1 cellular context compared by ENCODE assay signal in the genomic region with DNA sequence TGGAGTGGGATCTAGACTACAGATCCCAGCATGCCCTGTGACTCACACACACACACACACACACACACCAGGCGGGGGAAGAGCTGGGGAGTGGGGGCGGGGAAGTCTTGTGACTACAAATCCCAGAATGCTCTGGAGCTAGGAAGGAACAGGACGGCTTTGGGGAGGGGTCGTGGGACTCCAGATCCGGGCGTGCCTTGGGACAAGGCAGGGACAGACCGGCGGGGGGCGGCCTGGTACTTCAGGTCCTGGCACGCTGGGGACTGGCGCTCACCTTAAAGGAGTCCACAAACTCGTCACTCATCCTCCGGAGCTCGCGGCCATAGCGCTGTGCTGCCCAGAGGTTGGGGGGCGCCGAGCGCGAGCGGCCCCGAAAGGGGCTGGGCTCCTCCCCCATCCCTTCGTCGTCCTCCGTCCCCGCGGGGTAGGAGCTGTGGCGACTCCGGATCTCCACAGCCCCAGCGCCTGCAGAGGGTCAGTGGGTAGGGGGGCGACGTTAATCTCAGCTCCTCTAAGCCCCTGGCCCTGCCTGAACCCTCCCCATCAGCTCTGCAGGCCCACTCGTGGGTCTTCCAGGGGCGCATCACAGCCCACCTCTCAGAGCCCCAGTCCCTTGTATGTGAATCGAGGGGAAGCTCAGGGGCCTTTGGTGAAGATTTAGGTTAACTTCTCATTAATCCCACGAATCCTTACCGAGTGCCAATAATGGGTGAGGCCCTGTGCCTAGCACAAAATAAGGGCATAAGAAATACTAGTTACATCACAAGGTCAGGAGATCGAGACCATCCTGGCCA.
TF ChIP-seq lines count a peak whose summit lies in the region.

No MANE protein-coding gene starts in this region.

TF ChIP-seq in H1, 55 proteins besides CTCF, POLR2A, EP300 and RAD21:
- TF ChIP-seq GABPA (IDR thresholded peaks at IDR 0.05; ENCODE audit: borderline replicate concordance, insufficient read depth, low read length) (0 out of 2 replicates have a peak, but pooled peaks have one; percentile 30), SIN3A (conservative IDR thresholded peaks at IDR 0.05 in 1 of 2, IDR thresholded peaks at IDR 0.05 in 1 of 2; ENCODE audit: low read depth in 1 of 2, low read length in 2 of 2) (peak in 1 of 2 experiments; percentile 66; a peak in 1 of 4 replicates), PHF8 (conservative IDR thresholded peaks at IDR 0.05; ENCODE audit: low read depth, low read length) (0 out of 2 replicates have a peak, but pooled peaks have one; percentile 40), BCL11A (IDR thresholded peaks at IDR 0.05; ENCODE audit: low read depth in 2 of 2, low read length in 2 of 2) (no peak), EGR1 (IDR thresholded peaks at IDR 0.05; ENCODE audit: borderline replicate concordance, low read depth, low read length) (no peak), TAF1 (IDR thresholded peaks at IDR 0.05; ENCODE audit: low read depth, low read length) (peak; percentile 54; the same call in 1 of the 2 replicates), EZH2 (IDR thresholded peaks at IDR 0.05; ENCODE audit: low read depth, low read length, severe bottlenecking) (no peak), TBP (IDR thresholded peaks at IDR 0.05; ENCODE audit: low read depth, low read length) (no peak), SRF (IDR thresholded peaks at IDR 0.05; ENCODE audit: low read depth, low read length) (no peak), SIX5 (IDR thresholded peaks at IDR 0.05; ENCODE audit: low read depth, low read length) (peak; percentile 49), RXRA (IDR thresholded peaks at IDR 0.05; ENCODE audit: insufficient read depth, low read depth, low read length) (no peak)
